In genomic region chr9:34341659-34342266, GRCh38 we compare ENCODE assay signal across 14 cellular contexts. TPM values are rescaled to one million over a fixed set of nuclear protein-coding genes. Genes with fewer than 3 reads are reported as not detected.
DNase-seq lines count a peak whose midpoint lies in the region; ATAC-seq and TF ChIP-seq lines count a peak whose summit lies in the region.
"Had no signal": no experiment of that assay in that cellular context is flagged by ENCODE, and none has a peak within 500 bp of the region (broad histone marks: within the 10 kb centered on the region; RNA-seq: fewer than 3 reads in every experiment).

No MANE protein-coding gene starts in this region.

- H3K4me1 ChIP-seq in heart left ventricle = peaks cover 0 to 44% (median 19%) of the 10 kb centered on the region in 12 donors
- peaks cover 42% of the 10 kb centered on the region for H3K4me1 ChIP-seq in rectal smooth muscle tissue (ENCODE audit: control insufficient read depth, insufficient read depth, low read length)
- peaks cover 3 to 48% (median 17%) of the 10 kb centered on the region in 4 donors for H3K4me1 ChIP-seq in transverse colon

- 75 to 86% (median 81%) methylated on average over 5 to 6 of the region's 6 CpGs for WGBS in heart left ventricle, 4 donors
- 40 to 84% methylated on average over 1 to 6 of the region's 6 CpGs for WGBS in transverse colon (ENCODE audit: low coverage in 1 of 2), 2 donors

- peaks cover 0 to 5% of the 10 kb centered on the region in 2 donors for H3K4me1 Mint-ChIP-seq in effector memory CD8-positive, alpha-beta T cell (ENCODE audit: low read depth in 2 of 2)

- H3K9me3 Mint-ChIP-seq in effector memory CD8-positive, alpha-beta T cell = no peaks in the 10 kb centered on the region

- no peak overlapping the region for H3K27ac Mint-ChIP-seq in effector memory CD8-positive, alpha-beta T cell

- in situ Hi-C loops in transverse colon (cut with MboI; ENCODE audit: low pct_ligation_motif_present in 1 of 4, low pct_unique_long_range_greater_than_20kb in 1 of 4, low sequenced_read_pairs in 3 of 4) = no loop called here

- TF ChIP-seq POLR2A in heart left ventricle (IDR thresholded peaks at IDR 0.05) = no peak
- TF ChIP-seq POLR2A in transverse colon (IDR thresholded peaks at IDR 0.05) = no peak

- H3K9me3 ChIP-seq in heart left ventricle (no peaks in the 10 kb centered on the region), transverse colon (no peaks in the 10 kb centered on the region)

- H3K27ac ChIP-seq in caudate nucleus (ENCODE audit: low read depth, low read length) = peak overlapping the region; percentile 33
- peak overlapping the region in 7 of 12 donors; percentile 28 to 84 (median 64) for H3K27ac ChIP-seq in heart left ventricle
- H3K27ac ChIP-seq in rectal smooth muscle tissue (ENCODE audit: low read depth, low read length) = peak overlapping the region; percentile 93
- peak overlapping the region; percentile 73 to 86 (median 76) for H3K27ac ChIP-seq in transverse colon
- H3K27ac ChIP-seq: KMS-11 had no signal

- peaks cover 0 to 63% (median 44%) of the 10 kb centered on the region in 9 donors for H3K36me3 ChIP-seq in heart left ventricle
- peaks cover 7% of the 10 kb centered on the region for H3K36me3 ChIP-seq in rectal smooth muscle tissue (ENCODE audit: control insufficient read depth, insufficient read depth, low read length)
- peaks cover 0 to 13% (median 6%) of the 10 kb centered on the region in 4 donors for H3K36me3 ChIP-seq in transverse colon

- H3K9ac ChIP-seq in rectal smooth muscle tissue (ENCODE audit: low read length) = no peak overlapping the region
- H3K9ac ChIP-seq: KMS-11 had no signal

- no peak for TF ChIP-seq CTCF in heart left ventricle (IDR thresholded peaks at IDR 0.05)
- no peak for TF ChIP-seq CTCF in transverse colon (IDR thresholded peaks at IDR 0.05)

- no peak for TF ChIP-seq EP300 in transverse colon (IDR thresholded peaks at IDR 0.05; ENCODE audit: low read depth)

- H3K4me3 ChIP-seq in heart left ventricle (no peak overlapping the region), rectal smooth muscle tissue (ENCODE audit: low read length) (no peak overlapping the region), transverse colon (no peak overlapping the region)

- no peak overlapping the region for H3K4me3 Mint-ChIP-seq in effector memory CD8-positive, alpha-beta T cell

- no peaks in the 10 kb centered on the region for H3K27me3 ChIP-seq in heart left ventricle
- H3K27me3 ChIP-seq in rectal smooth muscle tissue (ENCODE audit: control insufficient read depth, insufficient read depth, low read length) = no peaks in the 10 kb centered on the region
- no peaks in the 10 kb centered on the region for H3K27me3 ChIP-seq in transverse colon

- DNase-seq in caudate nucleus (lab: John Stamatoyannopoulos, UW) (no peak), heart left ventricle (no peak), transverse colon (no peak)
- DNase-seq in effector memory CD8-positive, alpha-beta T cell = no peak
- no peak for DNase-seq in effector CD4-positive, alpha-beta T cell
- DNase-seq: NCI-H1092, NCI-H187 treated with DMSO at 0.1 percent for 48 hours, NCI-H446 treated with DMSO at 0.1 percent for 48 hours, NCI-H774, SHP77 treated with DMSO at 0.1 percent for 48 hours had no signal

- H3K36me3 Mint-ChIP-seq in effector memory CD8-positive, alpha-beta T cell (ENCODE audit: insufficient read depth) = peaks cover 16% of the 10 kb centered on the region

- ATAC-seq in heart left ventricle = peak in 2 of 4 donors; percentile 23 to 47
- ATAC-seq in GM19467 (IDR thresholded peaks at IDR 0.05; ENCODE audit: unreplicated experiment) = no peak
- ATAC-seq in effector memory CD8-positive, alpha-beta T cell (replicated peaks) = no peak
- ATAC-seq: Panc1 had no signal

- intact Hi-C loops in heart left ventricle (cut with DNase I) (no loop called here), transverse colon (cut with DNase I; ENCODE audit: low total_unique reads) (no loop called here)

- H3K27me3 Mint-ChIP-seq in effector memory CD8-positive, alpha-beta T cell = no peaks in the 10 kb centered on the region

RNA-seq across cellular contexts. Expression of gene NUDT2, which starts 12.4 kb away (rescaled TPM):
- total RNA-seq in heart left ventricle = 10 to 100 TPM; 14.1 to 21.3 (median 17.2) TPM
- 10 to 100 TPM; 19.4 to 27.6 TPM for polyA plus RNA-seq in heart left ventricle
- total RNA-seq in transverse colon = 10 to 100 TPM in 2 of 4 donors, 1 to 10 TPM in 2; 1.4 to 31.0 (median 9.7) TPM

RNA-seq across cellular contexts. Expression of gene KIF24, which starts 12.7 kb away (rescaled TPM):
- total RNA-seq in heart left ventricle (1 to 10 TPM in 2 of 9 donors, under 1 TPM in 7; 0.25 to 1.6 (median 0.67) TPM), transverse colon (1 to 10 TPM in 2 of 4 donors, under 1 TPM in 2; 0.37 to 6.8 (median 1.1) TPM)
- under 1 TPM; 0.19 to 0.64 TPM for polyA plus RNA-seq in heart left ventricle

RNA-seq across cellular contexts. Expression of gene MYORG, which starts 34.9 kb away (rescaled TPM):
- total RNA-seq in heart left ventricle (10 to 100 TPM in 1 of 9 donors, 1 to 10 TPM in 8; 3.5 to 10.2 (median 6.7) TPM), transverse colon (100 to 1,000 TPM in 1 of 4 donors, 10 to 100 TPM in 3; 42.0 to 113 (median 66.3) TPM)
- 1 to 10 TPM; 1.3 to 5.9 TPM for polyA plus RNA-seq in heart left ventricle

Comparison
In these comparisons a context has a peak if more than half of its experiments do, and no peak if none do; other contexts are left out.
1. H3K27ac ChIP-seq: peak in every context shown above with its lines; median percentile 93 in rectal smooth muscle tissue; 76 in transverse colon; 64 in heart left ventricle; 33 in caudate nucleus.